In genomic region chr16:74409185-74409981, GRCh38 we compare ENCODE assay signal across 2 cellular contexts. TPM values are rescaled to one million over a fixed set of nuclear protein-coding genes. Genes with fewer than 3 reads are reported as not detected.
"Had no signal": no experiment of that assay in that cellular context is flagged by ENCODE, and none has a peak within 500 bp of the region (broad histone marks: within the 10 kb centered on the region; RNA-seq: fewer than 3 reads in every experiment).

No MANE protein-coding gene starts in this region.

RNA-seq across cellular contexts. Expression of gene CLEC18B, which starts 11.9 kb away (rescaled TPM):
- total RNA-seq: SJSA1 had no signal

RNA-seq across cellular contexts. Expression of gene NPIPB15, which starts 33.3 kb away (rescaled TPM):
- total RNA-seq: Right ventricle myocardium superior had no signal
